11 cellular contexts compared by ENCODE assay signal in genomic region chr1:21814981-21815583, GRCh38. TPM values are rescaled to one million over a fixed set of nuclear protein-coding genes. Genes with fewer than 3 reads are reported as not detected.
DNase-seq lines count a peak whose midpoint lies in the region; ATAC-seq and TF ChIP-seq lines count a peak whose summit lies in the region.
"Had no signal": no experiment of that assay in that cellular context is flagged by ENCODE, and none has a peak within 500 bp of the region (broad histone marks: within the 10 kb centered on the region; RNA-seq: fewer than 3 reads in every experiment).

No MANE protein-coding gene starts in this region.

- H3K4me1 Mint-ChIP-seq in activated naive CD4-positive, alpha-beta T cell treated with anti-CD3 and anti-CD28 coated beads for 36 hours (ENCODE audit: low read depth): peaks cover 7% of the 10 kb centered on the region

- no peaks in the 10 kb centered on the region for H3K36me3 Mint-ChIP-seq in activated naive CD4-positive, alpha-beta T cell treated with anti-CD3 and anti-CD28 coated beads for 36 hours (ENCODE audit: low read depth)
- no peaks in the 10 kb centered on the region for H3K36me3 Mint-ChIP-seq in activated naive CD4-positive, alpha-beta T cell treated with anti-CD3 and anti-CD28 coated beads, Interleukin-2, amount 50 U/mL, for 72 hours

- H3K36me3 ChIP-seq in OCI-LY1 (ENCODE audit: insufficient read depth, low read length) (no peaks in the 10 kb centered on the region), stomach (no peaks in the 10 kb centered on the region), GM23248 (ENCODE audit: low read depth) (peaks cover 13% of the 10 kb centered on the region; the same call in 1 of the 2 replicates)

- H3K27ac Mint-ChIP-seq in activated naive CD4-positive, alpha-beta T cell treated with anti-CD3 and anti-CD28 coated beads for 36 hours: no peak overlapping the region
- peak overlapping the region in 1 of 2 donors; percentile 24 for H3K27ac Mint-ChIP-seq in activated naive CD4-positive, alpha-beta T cell treated with anti-CD3 and anti-CD28 coated beads, Interleukin-2, amount 50 U/mL, for 72 hours

- H3K4me3 ChIP-seq in OCI-LY1 (ENCODE audit: low read depth, low read length, poor library complexity, severe bottlenecking) (peak overlapping the region; percentile 52), stomach (peak overlapping the region in 1 of 4 donors; percentile 39), GM23248 (no peak overlapping the region)

- H3K9me3 ChIP-seq in OCI-LY1 (ENCODE audit: low read length): no peaks in the 10 kb centered on the region
- H3K9me3 ChIP-seq in stomach: no peaks in the 10 kb centered on the region
- no peaks in the 10 kb centered on the region for H3K9me3 ChIP-seq in GM23248 (ENCODE audit: low read depth)

- DNase-seq in activated naive CD4-positive, alpha-beta T cell treated with anti-CD3 and anti-CD28 coated beads for 36 hours: no peak
- DNase-seq in activated naive CD4-positive, alpha-beta T cell treated with anti-CD3 and anti-CD28 coated beads, Interleukin-2, amount 50 U/mL, for 72 hours (ENCODE audit: low spot score in 2 of 2): no peak
- DNase-seq in hepatic stellate cell (ENCODE audit: low spot score): peak; percentile 3
- peak; percentile 51 for DNase-seq in stomach
- no peak for DNase-seq in NAMALWA (ENCODE audit: low spot score)
- no peak for DNase-seq in GM23248
- DNase-seq: foreskin keratinocyte, NCI-H1092 had no signal

- CTCF ChIA-PET in activated naive CD4-positive, alpha-beta T cell treated with anti-CD3 and anti-CD28 coated beads for 36 hours (lab: Charles Lee): no interaction called here

- H4K20me1 ChIP-seq in OCI-LY1 (ENCODE audit: insufficient read depth, low read length) (no peaks in the 10 kb centered on the region), GM23248 (ENCODE audit: insufficient read depth) (peaks cover 3% of the 10 kb centered on the region; the same call in 1 of the 2 replicates)

- no peak overlapping the region for H3K27ac ChIP-seq in OCI-LY1 (ENCODE audit: low read depth, low read length, poor library complexity, severe bottlenecking)
- peak overlapping the region in 3 of 5 donors; percentile 14 to 40 (median 14) for H3K27ac ChIP-seq in stomach
- no peak overlapping the region for H3K27ac ChIP-seq in GM23248
- H3K27ac ChIP-seq: foreskin keratinocyte had no signal

- H3K27me3 ChIP-seq in OCI-LY1 (ENCODE audit: insufficient read depth, low read length) (no peaks in the 10 kb centered on the region; the same call in 1 of the 2 replicates), stomach (peaks cover 0 to 20% (median 9%) of the 10 kb centered on the region in 3 donors), GM23248 (replicated peaks; ENCODE audit: insufficient read depth) (no peaks in the 10 kb centered on the region)

- ATAC-seq in activated naive CD4-positive, alpha-beta T cell treated with anti-CD3 and anti-CD28 coated beads, Interleukin-2, amount 50 U/mL, for 72 hours: no peak
- no peak for ATAC-seq in GM21360 (IDR thresholded peaks at IDR 0.05; ENCODE audit: unreplicated experiment)

- H3K79me2 ChIP-seq in OCI-LY1 (ENCODE audit: insufficient read depth, low read length): no peaks in the 10 kb centered on the region
- H3K79me2 ChIP-seq in GM23248 (ENCODE audit: insufficient read depth): no peaks in the 10 kb centered on the region

- peaks cover 13% of the 10 kb centered on the region for H3K27me3 Mint-ChIP-seq in activated naive CD4-positive, alpha-beta T cell treated with anti-CD3 and anti-CD28 coated beads for 36 hours (ENCODE audit: low read depth)

- H3K4me1 ChIP-seq in OCI-LY1 (ENCODE audit: insufficient read depth, low read length, severe bottlenecking) (peaks cover 14% of the 10 kb centered on the region), stomach (peaks cover 0 to 43% (median 22%) of the 10 kb centered on the region in 4 donors), GM23248 (ENCODE audit: insufficient read depth) (no peaks in the 10 kb centered on the region)
- H3K4me1 ChIP-seq: foreskin keratinocyte had no signal

- H3K4me3 Mint-ChIP-seq in activated naive CD4-positive, alpha-beta T cell treated with anti-CD3 and anti-CD28 coated beads for 36 hours: peak overlapping the region; percentile 28

- H3F3A ChIP-seq in OCI-LY1 (ENCODE audit: insufficient read depth, low read length): no peaks in the 10 kb centered on the region
- H3F3A ChIP-seq in GM23248 (ENCODE audit: insufficient read depth): peaks cover 36% of the 10 kb centered on the region

- no peak for TF ChIP-seq POLR2A in stomach (IDR thresholded peaks at IDR 0.05)

- TF ChIP-seq EP300 in stomach (IDR thresholded peaks at IDR 0.05): no peak

- in situ Hi-C loops in GM23248 (cut with MboI): no loop called here

- H3K4me2 ChIP-seq in OCI-LY1 (ENCODE audit: low read length) (peak overlapping the region; percentile 56), GM23248 (ENCODE audit: unreplicated experiment) (no peak overlapping the region)

- H3K9me2 ChIP-seq in OCI-LY1 (ENCODE audit: low read depth, low read length) (no peaks in the 10 kb centered on the region), GM23248 (ENCODE audit: insufficient read depth) (no peaks in the 10 kb centered on the region)

- no peaks in the 10 kb centered on the region for H3K9me3 Mint-ChIP-seq in activated naive CD4-positive, alpha-beta T cell treated with anti-CD3 and anti-CD28 coated beads for 36 hours
- H3K9me3 Mint-ChIP-seq in activated naive CD4-positive, alpha-beta T cell treated with anti-CD3 and anti-CD28 coated beads, Interleukin-2, amount 50 U/mL, for 72 hours: no peaks in the 10 kb centered on the region

- H3K9ac ChIP-seq in OCI-LY1 (ENCODE audit: low read length): peak overlapping the region; percentile 38; the same call in 1 of the 2 replicates
- H3K9ac ChIP-seq in GM23248: no peak overlapping the region

- WGBS in stomach, 5 donors: 64 to 79% (median 69%) methylated on average over 15 of the region's 15 CpGs
- WGBS in GM23248 (ENCODE audit: low coverage in 1 of 2, low lambda C conversion rate in 2 of 2, missing lambda C conversion rate in 2 of 2), 2 experiments: 95 to 98% methylated on average over 15 of the region's 15 CpGs

- H2AFZ ChIP-seq in OCI-LY1 (ENCODE audit: low read length): 0 out of 2 replicates have a peak overlapping the region, but pooled peaks have one; percentile 1
- H2AFZ ChIP-seq in GM23248: no peak overlapping the region

- intact Hi-C loops in activated naive CD4-positive, alpha-beta T cell treated with anti-CD3 and anti-CD28 coated beads for 36 hours (cut with micrococcal nuclease): no loop called here
- intact Hi-C loops in stomach (cut with DNase I; ENCODE audit: low total_unique reads): no loop called here

- no peak for TF ChIP-seq CTCF in OCI-LY1 (IDR thresholded peaks at IDR 0.05; ENCODE audit: low read length)
- no peak for TF ChIP-seq CTCF in stomach (IDR thresholded peaks at IDR 0.05)

RNA-seq across cellular contexts. Expression of gene LDLRAD2, which starts 3.0 kb away (rescaled TPM):
- not detected for total RNA-seq in activated naive CD4-positive, alpha-beta T cell treated with anti-CD3 and anti-CD28 coated beads for 36 hours
- under 1 TPM in 1 of 2 donors, not detected in 1; 0.08 TPM for total RNA-seq in activated naive CD4-positive, alpha-beta T cell treated with anti-CD3 and anti-CD28 coated beads, Interleukin-2, amount 50 U/mL, for 72 hours
- total RNA-seq in stomach: 1 to 10 TPM in 1 of 5 donors, under 1 TPM in 1, not detected in 3; 0.72 to 2.3 TPM
- polyA plus RNA-seq in stomach (1 to 10 TPM in 2 of 3 donors, under 1 TPM in 1; 0.76 to 2.6 (median 1.6) TPM), GM23248 (2016; fragmentation: Nextera tagmentation; extraction: Ambion mirVana) (8.5 and 13.2 TPM in 2 replicates)
- total RNA-seq in GM23248 (2014; rRNA removed; shearing (Covaris generic)): not detected in 2 replicates
- total RNA-seq: cerebellum, foreskin keratinocyte had no signal

RNA-seq across cellular contexts. Expression of gene USP48, which starts 32.1 kb away (rescaled TPM):
- 10 to 100 TPM; 89.9 to 93.4 TPM for total RNA-seq in activated naive CD4-positive, alpha-beta T cell treated with anti-CD3 and anti-CD28 coated beads for 36 hours
- total RNA-seq in activated naive CD4-positive, alpha-beta T cell treated with anti-CD3 and anti-CD28 coated beads, Interleukin-2, amount 50 U/mL, for 72 hours: 100 to 1,000 TPM; 118 to 133 TPM
- total RNA-seq in stomach: 100 to 1,000 TPM in 2 of 5 donors, 10 to 100 TPM in 3; 59.7 to 144 (median 98.6) TPM
- 10 to 100 TPM; 12.7 to 17.0 (median 13.8) TPM for polyA plus RNA-seq in stomach
- 34.3 and 43.0 TPM in 2 replicates for total RNA-seq in GM23248 (2014; rRNA removed; shearing (Covaris generic))
- polyA plus RNA-seq in GM23248 (2016; fragmentation: Nextera tagmentation; extraction: Ambion mirVana): 52.6 and 60.4 TPM in 2 replicates

Comparison
In these comparisons a context has a peak if more than half of its experiments do, and no peak if none do; other contexts are left out.
1. DNase-seq: peak in hepatic stellate cell (single experiment) and stomach (single experiment); none in activated naive CD4-positive, alpha-beta T cell treated with anti-CD3 and anti-CD28 coated beads for 36 hours (single experiment), activated naive CD4-positive, alpha-beta T cell treated with anti-CD3 and anti-CD28 coated beads, Interleukin-2, amount 50 U/mL, for 72 hours (0 of 2), NAMALWA (single experiment) and GM23248 (single experiment).
2. H3K27ac ChIP-seq: peak in stomach (3 of 5); none in OCI-LY1 (single experiment) and GM23248 (single experiment).